19 cellular contexts compared by ENCODE assay signal in the genomic region with DNA sequence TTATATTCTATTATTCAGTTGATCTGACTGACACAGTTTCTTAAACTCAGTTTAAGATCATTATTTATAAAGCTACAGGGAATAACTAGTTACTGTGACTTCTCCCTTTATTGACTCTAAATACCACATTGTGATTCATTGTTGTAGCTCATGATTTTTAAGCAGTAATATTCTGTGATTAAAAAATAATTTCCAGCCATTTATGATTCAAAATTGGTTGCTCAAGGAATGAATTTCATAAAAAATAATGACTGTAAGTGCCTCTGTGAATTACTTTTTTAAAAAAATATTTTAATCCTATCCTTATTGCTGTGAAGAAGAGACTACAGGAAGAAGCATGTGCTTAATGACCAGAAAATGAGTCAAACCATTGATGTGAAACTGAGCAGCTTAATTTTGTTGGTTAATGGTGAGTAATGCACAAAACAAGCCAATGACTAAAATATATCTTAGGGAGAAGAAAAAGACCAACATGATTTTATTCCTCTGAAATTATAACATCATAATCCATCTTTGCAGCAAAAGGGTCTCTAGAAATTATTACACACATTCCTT.
DNase-seq lines count a peak whose midpoint lies in the region; ATAC-seq and TF ChIP-seq lines count a peak whose summit lies in the region.
"Had no signal": no experiment of that assay in that cellular context is flagged by ENCODE, and none has a peak within 500 bp of the region (broad histone marks: within the 10 kb centered on the region; RNA-seq: fewer than 3 reads in every experiment).

No MANE protein-coding gene starts in this region.

- ATAC-seq in esophagus mucosa (peak; percentile 93), omental fat pad (ENCODE audit: low FRiP score) (peak; percentile 82), GM21360 (IDR thresholded peaks at IDR 0.05; ENCODE audit: unreplicated experiment) (no peak), HG03571 (IDR thresholded peaks at IDR 0.05; ENCODE audit: unreplicated experiment) (no peak)
- ATAC-seq: effector memory CD8-positive, alpha-beta T cell had no signal

- no peak for TF ChIP-seq CTCF in omental fat pad (IDR thresholded peaks at IDR 0.05)

- DNase-seq in GM03348 (ENCODE audit: low spot score) (peak; percentile 25), RPMI7951 (ENCODE audit: low read depth) (peak; percentile 8), omental fat pad (ENCODE audit: low spot score) (no peak), NOMO-1 (lab: John Stamatoyannopoulos, UW; ENCODE audit: unreplicated experiment in 2 of 2) (no peak), C1 segment of cervical spinal cord (lab: John Stamatoyannopoulos, UW) (no peak)
- DNase-seq: activated CD4-positive, CD25-positive, alpha-beta regulatory T cell; activated gamma-delta T cell treated with Interleukin-2 at 50 U/mL for 16 hours; brain microvascular endothelial cell; CD4-positive, alpha-beta T cell; effector memory CD8-positive, alpha-beta T cell; glutamatergic neuron; kidney; NCI-H1694; NCI-H510A treated with DMSO at 0.1 percent for 48 hours; PC-9; stomach had no signal

Comparison
In these comparisons a context has a peak if more than half of its experiments do, and no peak if none do; other contexts are left out.
1. DNase-seq: peak in GM03348 (single experiment) and RPMI7951 (single experiment); none in omental fat pad (single experiment), NOMO-1 (0 of 2) and C1 segment of cervical spinal cord (0 of 14).
2. ATAC-seq: peak in esophagus mucosa (single experiment) and omental fat pad (single experiment); none in GM21360 (single experiment) and HG03571 (single experiment).